In the genomic region with DNA sequence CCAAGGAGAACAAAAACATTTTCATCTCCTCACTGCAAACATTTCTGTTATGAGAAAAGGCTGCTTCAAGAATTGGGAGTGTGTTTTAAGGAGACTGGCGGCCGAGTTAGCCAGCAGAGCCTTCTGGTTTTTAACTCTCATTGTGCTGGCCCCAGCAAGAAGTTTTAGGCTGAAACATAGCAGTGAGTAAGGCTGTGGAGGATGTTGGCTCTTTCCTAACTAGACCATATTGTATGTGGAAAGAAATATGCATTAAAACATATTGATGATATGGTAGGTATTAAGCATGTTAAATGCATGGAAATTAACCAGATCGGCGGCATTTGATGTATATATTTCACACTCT, we compare ENCODE assay signal across 10 cellular contexts.
DNase-seq lines count a peak whose midpoint lies in the region; ATAC-seq, FAIRE-seq and TF ChIP-seq lines count a peak whose summit lies in the region.
"Had no signal": no experiment of that assay in that cellular context is flagged by ENCODE, and none has a peak within 500 bp of the region (broad histone marks: within the 10 kb centered on the region; RNA-seq: fewer than 3 reads in every experiment).

No MANE protein-coding gene starts in this region.

- peaks cover 13% of the 10 kb centered on the region for H3K4me1 Mint-ChIP-seq in activated CD4-positive, alpha-beta T cell treated with anti-CD3 and anti-CD28 coated beads, Interleukin-2, amount 10 ng/mL, durations not matched to agents 7 days and 5 days

- no peaks in the 10 kb centered on the region for H3K9me3 Mint-ChIP-seq in activated CD4-positive, alpha-beta T cell treated with anti-CD3 and anti-CD28 coated beads, Interleukin-2, amount 10 ng/mL, durations not matched to agents 7 days and 5 days
- H3K9me3 Mint-ChIP-seq: activated naive CD4-positive, alpha-beta T cell treated with anti-CD3 and anti-CD28 coated beads, Interleukin-2, amount 10 ng/mL, durations not matched to agents 7 days and 5 days had no signal

- no peak for ATAC-seq in thoracic aorta (ENCODE audit: insufficient number of reproducible peaks, low FRiP score, low read depth)

- H3K27me3 Mint-ChIP-seq in activated CD4-positive, alpha-beta T cell treated with anti-CD3 and anti-CD28 coated beads, Interleukin-2, amount 10 ng/mL, durations not matched to agents 7 days and 5 days: no peaks in the 10 kb centered on the region
- H3K27me3 Mint-ChIP-seq: activated naive CD4-positive, alpha-beta T cell treated with anti-CD3 and anti-CD28 coated beads, Interleukin-2, amount 10 ng/mL, durations not matched to agents 7 days and 5 days had no signal

- H3K27me3 ChIP-seq in ascending aorta: no peaks in the 10 kb centered on the region
- H3K27me3 ChIP-seq in thoracic aorta (replicated peaks; ENCODE audit: insufficient read depth): no peaks in the 10 kb centered on the region

- H3K4me3 Mint-ChIP-seq in activated CD4-positive, alpha-beta T cell treated with anti-CD3 and anti-CD28 coated beads, Interleukin-2, amount 10 ng/mL, durations not matched to agents 7 days and 5 days: no peak overlapping the region

- no peak for FAIRE-seq in kidney (lab: Jason Lieb, UNC)

- H3K9me3 ChIP-seq in ascending aorta: no peaks in the 10 kb centered on the region
- H3K9me3 ChIP-seq in kidney (ENCODE audit: control insufficient read depth in 1 of 2, low read length in 2 of 2): no peaks in the 10 kb centered on the region
- no peaks in the 10 kb centered on the region for H3K9me3 ChIP-seq in thoracic aorta

- intact Hi-C loops in ascending aorta (cut with DNase I) (loop anchor here (1.0 to 10.0 kb wide), 3 partner anchors 708 to 1430 kb away; no protein-coding TSS in a partner anchor), kidney (cut with DNase I) (no loop called here)

- H3K36me3 Mint-ChIP-seq in activated CD4-positive, alpha-beta T cell treated with anti-CD3 and anti-CD28 coated beads, Interleukin-2, amount 10 ng/mL, durations not matched to agents 7 days and 5 days (ENCODE audit: low read depth): no peaks in the 10 kb centered on the region

- H3K27ac ChIP-seq in ascending aorta (peak overlapping the region in 1 of 2 donors; percentile 74), kidney (ENCODE audit: low read depth in 2 of 2, low read length in 2 of 2) (peak overlapping the region; percentile 47 to 91), thoracic aorta (peak overlapping the region; percentile 63 to 64)

- TF ChIP-seq CTCF in ascending aorta (IDR thresholded peaks at IDR 0.05) (no peak), kidney (IDR thresholded peaks at IDR 0.05; ENCODE audit: borderline replicate concordance, extremely low read depth, insufficient read depth) (no peak), thoracic aorta (IDR thresholded peaks at IDR 0.05) (no peak)

- no peak for DNase-seq in activated CD4-positive, alpha-beta T cell treated with anti-CD3 and anti-CD28 coated beads, Interleukin-2, amount 10 ng/mL, durations not matched to agents 7 days and 5 days
- DNase-seq in activated CD4-positive, alpha-beta T cell treated with anti-CD3 and anti-CD28 coated beads, Interleukin-2, amount 50 U/mL, for 1 hour: no peak
- DNase-seq in ascending aorta (ENCODE audit: low spot score in 2 of 2) (no peak), kidney (no peak), thoracic aorta (ENCODE audit: low spot score) (no peak), DMS 273 treated with DMSO at 0.1 percent for 48 hours (lab: John Stamatoyannopoulos, UW) (no peak), nucleus accumbens (lab: John Stamatoyannopoulos, UW) (no peak), NK-92 (lab: John Stamatoyannopoulos, UW; ENCODE audit: unreplicated experiment) (no peak)
- DNase-seq: SIG-M5 had no signal

- POLR2A ChIA-PET in activated CD4-positive, alpha-beta T cell treated with anti-CD3 and anti-CD28 coated beads, Interleukin-2, amount 10 ng/mL, durations not matched to agents 7 days and 5 days (lab: Charles Lee): no interaction called here

- peak overlapping the region; percentile 42 to 66 for H3K4me3 ChIP-seq in ascending aorta
- H3K4me3 ChIP-seq in kidney (ENCODE audit: low read length in 2 of 2): peak overlapping the region; percentile 49 to 58
- peak overlapping the region; percentile 74 for H3K4me3 ChIP-seq in thoracic aorta

- H3K27ac Mint-ChIP-seq in activated CD4-positive, alpha-beta T cell treated with anti-CD3 and anti-CD28 coated beads, Interleukin-2, amount 10 ng/mL, durations not matched to agents 7 days and 5 days: peak overlapping the region; percentile 77

- CTCF ChIA-PET in activated CD4-positive, alpha-beta T cell treated with anti-CD3 and anti-CD28 coated beads, Interleukin-2, amount 10 ng/mL, durations not matched to agents 7 days and 5 days (lab: Charles Lee): interaction anchor here (0.6 to 2.8 kb wide), 9 partner anchors 10 to 1215 kb away, joined by 3 to 13 read pairs (median 4); no protein-coding TSS in a partner anchor

- H3K4me1 ChIP-seq in ascending aorta (peaks cover 0 to 14% of the 10 kb centered on the region in 2 donors), kidney (ENCODE audit: control insufficient read depth in 1 of 2, insufficient read depth in 1 of 2, low read depth in 1 of 2, low read length in 2 of 2) (peaks cover 3 to 12% of the 10 kb centered on the region in 2 donors), thoracic aorta (ENCODE audit: control insufficient read depth in 1 of 2, low read depth in 2 of 2) (peaks cover 14 to 28% of the 10 kb centered on the region in 2 donors)

- H3K9ac ChIP-seq in kidney (ENCODE audit: low read length in 2 of 2): peak overlapping the region; percentile 18 to 48

- peaks cover 6 to 11% of the 10 kb centered on the region in 2 donors for H3K36me3 ChIP-seq in ascending aorta
- H3K36me3 ChIP-seq in kidney (ENCODE audit: control insufficient read depth in 1 of 2, insufficient read depth in 2 of 2, low read length in 2 of 2): peaks cover 13 to 27% of the 10 kb centered on the region in 2 donors
- peaks cover 7% of the 10 kb centered on the region for H3K36me3 ChIP-seq in thoracic aorta
